ENCODE assay signal across 8 cellular contexts in the genomic region with DNA sequence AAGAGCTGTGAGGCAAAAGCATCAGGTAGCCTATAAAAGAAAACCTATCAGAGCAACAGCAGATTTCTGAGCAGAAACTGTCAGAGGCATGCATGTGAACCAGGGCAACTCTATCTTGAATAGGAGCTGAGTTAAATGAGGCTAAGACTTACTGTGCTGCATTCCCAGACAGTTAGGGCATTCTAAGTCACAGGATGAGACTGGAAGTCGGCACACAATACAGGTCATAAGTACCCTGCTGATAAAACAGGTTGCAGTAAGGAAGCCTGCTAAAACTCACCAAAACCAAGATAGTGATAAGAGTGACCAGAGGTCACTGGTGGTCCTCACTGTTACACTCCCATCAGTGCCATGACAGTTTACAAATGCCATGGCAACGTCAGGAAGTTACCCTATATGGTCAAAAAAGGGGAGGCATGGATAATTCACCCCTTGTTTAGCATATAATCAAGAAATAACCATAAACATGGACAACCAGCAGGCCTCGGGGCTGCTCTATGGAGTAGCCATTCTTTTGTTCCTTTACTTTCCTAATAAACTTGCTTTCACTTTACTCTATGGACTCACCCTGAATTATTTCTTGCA.
DNase-seq lines count a peak whose midpoint lies in the region; ATAC-seq, FAIRE-seq and TF ChIP-seq lines count a peak whose summit lies in the region.
"Not testable (repeated sequence)": the region's sequence is repeated elsewhere in the genome, so short reads cannot be mapped to it uniquely, and the experiment has no call there.

No MANE protein-coding gene starts in this region.

- peaks cover 44% of the 10 kb centered on the region for H3K79me2 ChIP-seq in GM23248 (ENCODE audit: insufficient read depth)
- H3K79me2 ChIP-seq in H1 (ENCODE audit: control insufficient read depth in 1 of 2, insufficient read depth in 2 of 2, low read length in 2 of 2): not testable (repeated sequence)

- H2BK15ac ChIP-seq in H1 (ENCODE audit: low read length): not testable (repeated sequence)

- H3K79me1 ChIP-seq in H1 (ENCODE audit: low read depth, low read length): not testable (repeated sequence)

- H3K4me2 ChIP-seq in GM23248 (ENCODE audit: unreplicated experiment); H1 (ENCODE audit: insufficient read depth in 1 of 2, low read depth in 2 of 2, low read length in 2 of 2): not testable (repeated sequence)

- H3K9me2 ChIP-seq in GM23248 (ENCODE audit: insufficient read depth): not testable (repeated sequence)

- not testable (repeated sequence) for H3F3A ChIP-seq in GM23248 (ENCODE audit: insufficient read depth)

- not testable (repeated sequence) for H2BK5ac ChIP-seq in H1 (ENCODE audit: low read depth, low read length)

- in situ Hi-C loops in ACHN (cut with HindIII; ENCODE audit: low pct_ligation_motif_present, low pct_unique_long_range_greater_than_20kb, low sequenced_read_pairs); GM23248 (cut with MboI): not testable (repeated sequence)

- 78 to 82% methylated on average over 3 of the region's 3 CpGs for WGBS in GM23248 (ENCODE audit: low coverage in 1 of 2, low lambda C conversion rate in 2 of 2, missing lambda C conversion rate in 2 of 2), 2 experiments
- WGBS in H1 (ENCODE audit: extremely low coverage in 1 of 2, insufficient coverage in 1 of 2, insufficient read length in 1 of 2, insufficient replicate concordance in 2 of 2, low coverage in 1 of 2, low lambda C conversion rate in 2 of 2, missing lambda C conversion rate in 1 of 2), 2 experiments: 76% methylated on average over 3 of the region's 3 CpGs; no CpG with 5 or more reads in 1 of the 2 experiments

- H3K9ac ChIP-seq in GM23248; H1 (replicated peaks in 1 of 4; ENCODE audit: extremely low read depth in 1 of 4, low read depth in 3 of 4, low read length in 3 of 4): not testable (repeated sequence)

- H3K23ac ChIP-seq in H1 (ENCODE audit: insufficient read length): not testable (repeated sequence)

- TF ChIP-seq POLR2A in H1 (IDR thresholded peaks at IDR 0.05; ENCODE audit: control extremely low read depth in 1 of 2, low read depth in 2 of 2, low read length in 2 of 2): not testable (repeated sequence)

- POLR2A ChIA-PET in H1 (lab: Charles Lee; ENCODE audit: partially characterized antibody): not testable (repeated sequence)

- H3K36me3 ChIP-seq in GM23248 (ENCODE audit: low read depth); H1 (ENCODE audit: control insufficient read depth in 2 of 4, insufficient read depth in 4 of 4, low read length in 3 of 4): not testable (repeated sequence)

- not testable (repeated sequence) for H3K27me3 ChIP-seq in GM23248 (replicated peaks; ENCODE audit: insufficient read depth); H1 (replicated peaks in 1 of 4; ENCODE audit: control insufficient read depth in 3 of 4, extremely low read depth in 1 of 4, insufficient read depth in 3 of 4, low read length in 3 of 4); foreskin keratinocyte

- not testable (repeated sequence) for TF ChIP-seq EP300 in H1 (IDR thresholded peaks at IDR 0.05; ENCODE audit: borderline replicate concordance in 1 of 2, low read depth in 2 of 2, low read length in 2 of 2)

- not testable (repeated sequence) for H3K4ac ChIP-seq in H1 (replicated peaks; ENCODE audit: insufficient read length, low read depth, low read length)

- not testable (repeated sequence) for H3K23me2 ChIP-seq in H1 (ENCODE audit: low read depth, low read length)

- H2AFZ ChIP-seq in GM23248; H1 (ENCODE audit: low read length): not testable (repeated sequence)

- H2BK120ac ChIP-seq in H1 (replicated peaks; ENCODE audit: low read depth, low read length): not testable (repeated sequence)

- H4K5ac ChIP-seq in H1 (ENCODE audit: insufficient read length, low read depth, low read length): not testable (repeated sequence)

- not testable (repeated sequence) for H4K91ac ChIP-seq in H1 (replicated peaks; ENCODE audit: insufficient read length, low read length)

- H3K9me3 ChIP-seq in GM23248 (ENCODE audit: low read depth); H1 (ENCODE audit: insufficient read depth in 2 of 2, low read depth in 1 of 2, low read length in 1 of 2): not testable (repeated sequence)

- H4K20me1 ChIP-seq in GM23248 (ENCODE audit: insufficient read depth); H1 (replicated peaks in 1 of 2; ENCODE audit: control insufficient read depth in 1 of 2, insufficient read depth in 2 of 2, low read length in 2 of 2): not testable (repeated sequence)

- not testable (repeated sequence) for TF ChIP-seq CTCF in H1 (IDR thresholded peaks at IDR 0.05; ENCODE audit: control extremely low read depth in 1 of 3, insufficient read depth in 1 of 3, low read depth in 1 of 3, low read length in 3 of 3); foreskin keratinocyte (conservative IDR thresholded peaks at IDR 0.05)

- CTCF ChIA-PET in H1 (lab: Charles Lee; ENCODE audit: partially characterized antibody): interaction anchor here (0.9 kb wide), 1 partner anchor 22 kb away, joined by 3 read pairs; no protein-coding TSS in a partner anchor

- not testable (repeated sequence) for H3K14ac ChIP-seq in H1 (ENCODE audit: insufficient read length)

- peak; percentile 84 for ATAC-seq in foreskin keratinocyte

- not testable (repeated sequence) for H3K18ac ChIP-seq in H1 (ENCODE audit: extremely low read depth, low read length)

- H3K4me1 ChIP-seq in GM23248 (ENCODE audit: insufficient read depth); H1 (replicated peaks in 1 of 4; ENCODE audit: control insufficient read depth in 3 of 4, insufficient read depth in 4 of 4, low read length in 3 of 4); foreskin keratinocyte: not testable (repeated sequence)

- H2BK12ac ChIP-seq in H1 (ENCODE audit: low read depth, low read length): not testable (repeated sequence)

- DNase-seq in ACHN: peak; percentile 39
- DNase-seq in GM23248: peak; percentile 35
- DNase-seq in M059J (ENCODE audit: low read depth): peak; percentile 69
- DNase-seq in amniotic epithelial cell (ENCODE audit: low read depth): peak; percentile 95
- DNase-seq in H1 (ENCODE audit: low read depth in 1 of 2, low spot score in 2 of 2): not testable (repeated sequence)
- peak; percentile 68 to 83 for DNase-seq in foreskin keratinocyte
- peak; percentile 5 for DNase-seq in kidney glomerular epithelial cell (lab: John Stamatoyannopoulos, UW)
- DNase-seq in renal cortical epithelial cell (ENCODE audit: low read depth): peak; percentile 45

- H4K8ac ChIP-seq in H1 (ENCODE audit: extremely low read depth, insufficient read depth, low read length): not testable (repeated sequence)

- TF ChIP-seq RAD21 in H1 (IDR thresholded peaks at IDR 0.05 in 1 of 2, conservative IDR thresholded peaks at IDR 0.05 in 1 of 2; ENCODE audit: low read depth in 2 of 2, low read length in 2 of 2): not testable (repeated sequence)

- not testable (repeated sequence) for FAIRE-seq in H1 (lab: Jason Lieb, UNC)

- H3K56ac ChIP-seq in H1 (replicated peaks; ENCODE audit: insufficient read length, low read depth, low read length): not testable (repeated sequence)

- not testable (repeated sequence) for H2BK20ac ChIP-seq in H1 (ENCODE audit: low read length)

- 0 out of 2 replicates have a peak overlapping the region, but pooled peaks have one; percentile 39 for H2AK5ac ChIP-seq in H1 (ENCODE audit: low read depth, low read length)

- H3K4me3 ChIP-seq in GM23248; H1 (ENCODE audit: extremely low read depth in 1 of 4, insufficient read depth in 2 of 4, low read depth in 3 of 4, low read length in 4 of 4): not testable (repeated sequence)

- not testable (repeated sequence) for H3K27ac ChIP-seq in GM23248; H1 (ENCODE audit: low read depth, low read length); foreskin keratinocyte

TF ChIP-seq in H1, 55 proteins besides CTCF, POLR2A, EP300 and RAD21:
- TF ChIP-seq SRF (IDR thresholded peaks at IDR 0.05; ENCODE audit: low read depth, low read length): peak; percentile 54; the same call in 1 of the 2 replicates
